19 cellular contexts compared by ENCODE assay signal in genomic region chr15:72826611-72827010, GRCh38. TPM values are rescaled to one million over a fixed set of nuclear protein-coding genes. Genes with fewer than 3 reads are reported as not detected.
DNase-seq lines count a peak whose midpoint lies in the region; ATAC-seq and TF ChIP-seq lines count a peak whose summit lies in the region.
"Had no signal": no experiment of that assay in that cellular context is flagged by ENCODE, and none has a peak within 500 bp of the region (broad histone marks: within the 10 kb centered on the region; RNA-seq: fewer than 3 reads in every experiment).

No MANE protein-coding gene starts in this region.

- in situ Hi-C loops in gastrocnemius medialis (cut with MboI; ENCODE audit: low sequenced_read_pairs in 4 of 4) = no loop called here

- H2AFZ ChIP-seq in MM.1S (ENCODE audit: low read length) = peak overlapping the region; percentile 68
- H2AFZ ChIP-seq: GM23338 had no signal

- TF ChIP-seq CTCF in MM.1S (IDR thresholded peaks at IDR 0.05; ENCODE audit: low read length) = no peak
- no peak for TF ChIP-seq CTCF in RWPE2 (IDR thresholded peaks at IDR 0.05; ENCODE audit: poor library complexity, severe bottlenecking)
- TF ChIP-seq CTCF in nephron progenitor cell (IDR thresholded peaks at IDR 0.05) = no peak
- TF ChIP-seq CTCF in gastrocnemius medialis (IDR thresholded peaks at IDR 0.05 in 4 of 5, conservative IDR thresholded peaks at IDR 0.05 in 1 of 5) = no peak

- peaks cover 5% of the 10 kb centered on the region for H3K9me3 Mint-ChIP-seq in nephron progenitor cell
- H3K9me3 Mint-ChIP-seq: CD4-positive, alpha-beta T cell; GM23338; HFFc6 had no signal

- no peak for ATAC-seq in RWPE2 (ENCODE audit: low read depth)
- ATAC-seq in gastrocnemius medialis = peak; percentile 13
- ATAC-seq: GM23338, HCT116 had no signal

- peak overlapping the region; percentile 53 for H3K27ac Mint-ChIP-seq in nephron progenitor cell
- H3K27ac Mint-ChIP-seq: CD4-positive, alpha-beta T cell; GM23338; HFFc6 had no signal

- no peaks in the 10 kb centered on the region for H3K79me2 ChIP-seq in MM.1S (ENCODE audit: low read length)

- peaks cover 13% of the 10 kb centered on the region for H3K27me3 Mint-ChIP-seq in nephron progenitor cell (ENCODE audit: low read depth, poor library complexity)

- H3K9ac ChIP-seq in MM.1S (ENCODE audit: low read length) = no peak overlapping the region

- DNase-seq in MM.1S = no peak
- DNase-seq in RWPE2 (ENCODE audit: low spot score) = peak; percentile 45
- no peak for DNase-seq in nephron progenitor cell
- DNase-seq in gastrocnemius medialis = no peak
- no peak for DNase-seq in dedifferentiated amniotic fluid mesenchymal stem cell (ENCODE audit: extremely low spot score)
- no peak for DNase-seq in T-helper 2 cell
- no peak for DNase-seq in posterior cingulate gyrus
- DNase-seq: ACHN; BE2C; Caco-2; CD4-positive, alpha-beta T cell; DMS79; GDM1; H7; HFFc6 had no signal

- intact Hi-C loops in gastrocnemius medialis (cut with DNase I; ENCODE audit: low total_unique reads) (no loop called here), posterior cingulate gyrus (cut with DNase I) (no loop called here)

- TF ChIP-seq POLR2A in gastrocnemius medialis (IDR thresholded peaks at IDR 0.05) = no peak

- H3K4me3 ChIP-seq in MM.1S (ENCODE audit: low read length) (no peak overlapping the region), RWPE2 (ENCODE audit: severe bottlenecking) (no peak overlapping the region), gastrocnemius medialis (no peak overlapping the region)
- H3K4me3 ChIP-seq: GM23338 had no signal

- H3K9me3 ChIP-seq in MM.1S (replicated peaks; ENCODE audit: insufficient read depth, low read length) = no peaks in the 10 kb centered on the region
- H3K9me3 ChIP-seq in RWPE2 (ENCODE audit: severe bottlenecking) = no peaks in the 10 kb centered on the region
- no peaks in the 10 kb centered on the region for H3K9me3 ChIP-seq in gastrocnemius medialis
- H3K9me3 ChIP-seq: BE2C, Caco-2 had no signal

- no peak overlapping the region for H3K4me3 Mint-ChIP-seq in nephron progenitor cell
- H3K4me3 Mint-ChIP-seq: CD4-positive, alpha-beta T cell; GM23338; HFFc6 had no signal

- no peak overlapping the region for H3K4me2 ChIP-seq in MM.1S (ENCODE audit: low read depth, low read length)
- H3K4me2 ChIP-seq: GM23338 had no signal

- H3K9me2 ChIP-seq in MM.1S (replicated peaks; ENCODE audit: insufficient read depth, low read length) = no peaks in the 10 kb centered on the region

- no peaks in the 10 kb centered on the region for H3K27me3 ChIP-seq in MM.1S (replicated peaks; ENCODE audit: insufficient read depth, low read length)
- no peaks in the 10 kb centered on the region for H3K27me3 ChIP-seq in RWPE2 (ENCODE audit: insufficient read depth, poor library complexity, severe bottlenecking)
- no peaks in the 10 kb centered on the region for H3K27me3 ChIP-seq in gastrocnemius medialis
- H3K27me3 ChIP-seq: BE2C had no signal

- H3K27ac ChIP-seq in MM.1S (ENCODE audit: low read length) (peak overlapping the region; percentile 69; the same call in 1 of the 2 replicates), RWPE2 (ENCODE audit: poor library complexity, severe bottlenecking) (no peak overlapping the region), gastrocnemius medialis (peak overlapping the region; percentile 72 to 84 (median 76))
- H3K27ac ChIP-seq: C4-2B, HL-60 had no signal

- H3K36me3 ChIP-seq in MM.1S (replicated peaks; ENCODE audit: insufficient read depth, low read length) (no peaks in the 10 kb centered on the region), RWPE2 (ENCODE audit: low read depth) (no peaks in the 10 kb centered on the region), gastrocnemius medialis (no peaks in the 10 kb centered on the region)
- H3K36me3 ChIP-seq: BE2C had no signal

- H3K4me1 ChIP-seq in MM.1S (ENCODE audit: low read length) = peaks cover 19% of the 10 kb centered on the region
- H3K4me1 ChIP-seq in RWPE2 (ENCODE audit: insufficient read depth, poor library complexity, severe bottlenecking) = no peaks in the 10 kb centered on the region
- H3K4me1 ChIP-seq in gastrocnemius medialis = peaks cover 3 to 8% of the 10 kb centered on the region in 2 donors
- H3K4me1 ChIP-seq: BE2C, Caco-2 had no signal

- H3K4me1 Mint-ChIP-seq in nephron progenitor cell = peaks cover 48% of the 10 kb centered on the region
- H3K4me1 Mint-ChIP-seq: GM23338 had no signal

- H3K36me3 Mint-ChIP-seq in nephron progenitor cell (ENCODE audit: low read depth) = no peaks in the 10 kb centered on the region

- H3F3A ChIP-seq in MM.1S (ENCODE audit: insufficient read depth, low read length) = peaks cover 12% of the 10 kb centered on the region

- H4K20me1 ChIP-seq in MM.1S (ENCODE audit: insufficient read depth, low read length) = no peaks in the 10 kb centered on the region

RNA-seq across cellular contexts. Expression of gene ADPGK, which starts 43.1 kb away (rescaled TPM):
- total RNA-seq in gastrocnemius medialis = 10 to 100 TPM; 13.4 to 23.2 (median 17.2) TPM
